ENCODE assay signal across 16 cellular contexts in the genomic region with DNA sequence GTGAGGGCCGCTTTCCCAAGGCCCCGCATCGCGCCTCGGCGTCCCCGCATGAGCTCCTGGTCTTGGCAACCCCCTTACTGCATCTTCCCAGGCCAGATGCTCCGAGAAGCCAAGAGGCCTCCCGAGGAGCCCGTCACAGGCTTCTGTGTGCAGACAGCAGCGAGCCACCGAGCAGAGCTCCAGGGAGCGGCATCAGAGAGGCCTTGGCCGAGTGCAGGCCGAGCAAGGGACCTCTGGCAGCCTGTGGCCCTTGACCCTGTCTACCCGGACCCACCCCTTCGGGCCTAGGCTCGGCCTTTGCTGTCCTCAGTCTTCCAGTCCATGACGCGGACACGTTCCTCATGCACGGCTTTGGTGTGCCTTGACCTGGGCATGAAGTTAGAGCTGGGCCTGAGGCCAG.
A peak's percentile ranks its signal among the peaks of the same experiment; 100 is the strongest.
DNase-seq lines count a peak whose midpoint lies in the region; ATAC-seq, FAIRE-seq and TF ChIP-seq lines count a peak whose summit lies in the region.
"Had no signal": no experiment of that assay in that cellular context is flagged by ENCODE, and none has a peak within 500 bp of the region (broad histone marks: within the 10 kb centered on the region; RNA-seq: fewer than 3 reads in every experiment).

No MANE protein-coding gene starts in this region.

- H2AFZ ChIP-seq in K562 (ENCODE audit: low read depth, low read length) (no peak overlapping the region), neuronal stem cell (ENCODE audit: low read length) (peak overlapping the region; percentile 68)

- H2AK5ac ChIP-seq in neuronal stem cell (ENCODE audit: low read depth, low read length): peak overlapping the region; percentile 84

- H2BK5ac ChIP-seq in neuronal stem cell (ENCODE audit: low read length): peak overlapping the region; percentile 78

- no peak overlapping the region for H4K91ac ChIP-seq in neuronal stem cell (ENCODE audit: low read depth, low read length, poor library complexity)

- H3K79me1 ChIP-seq in neuronal stem cell (ENCODE audit: low read depth, low read length): peaks cover 2% of the 10 kb centered on the region

- in situ Hi-C loops in K562 (cut with MboI): no loop called here

- peak overlapping the region; percentile 94; the same call in 1 of the 2 replicates for H3K27ac ChIP-seq in SJCRH30
- H3K27ac ChIP-seq in K562 (ENCODE audit: extremely low read depth, low read depth, low read length): no peak overlapping the region
- no peak overlapping the region for H3K27ac ChIP-seq in neuronal stem cell (replicated peaks; ENCODE audit: low read length)
- H3K27ac ChIP-seq in uterus: no peak overlapping the region
- H3K27ac ChIP-seq: C4-2B, GM23248 had no signal

- no peak for TF ChIP-seq EP300 in K562 (IDR thresholded peaks at IDR 0.05; ENCODE audit: low read length)

- H2BK12ac ChIP-seq in neuronal stem cell (ENCODE audit: low read length): peak overlapping the region; percentile 73

- peaks cover 38% of the 10 kb centered on the region for H3K4me1 ChIP-seq in SJCRH30
- H3K4me1 ChIP-seq in K562 (replicated peaks in 1 of 2; ENCODE audit: control insufficient read depth in 2 of 2, insufficient read depth in 2 of 2, low read length in 2 of 2): peaks cover 0 to 69% of the 10 kb centered on the region in 2 experiments; a peak in 2 of 5 replicates
- peaks cover 18 to 28% of the 10 kb centered on the region in 2 donors for H3K4me1 ChIP-seq in neuronal stem cell (ENCODE audit: control insufficient read depth in 2 of 2, insufficient read depth in 1 of 2, low read depth in 1 of 2, low read length in 2 of 2)
- H3K4me1 ChIP-seq in uterus: peaks cover 0 to 2% of the 10 kb centered on the region in 2 donors

- 10% methylated on average over 22 of the region's 22 CpGs for WGBS in K562 (ENCODE audit: insufficient coverage, low coverage, missing lambda C conversion rate)
- no CpG with 5 or more reads among the region's 22 CpGs for WGBS in neuronal stem cell (ENCODE audit: extremely low coverage in 2 of 2, insufficient read length in 2 of 2, insufficient replicate concordance in 1 of 2), 2 donors

- no peak for TF ChIP-seq CTCF in K562 (IDR thresholded peaks at IDR 0.05 in 2 of 3, conservative IDR thresholded peaks at IDR 0.05 in 1 of 3; ENCODE audit: insufficient read depth in 2 of 3, low read depth in 1 of 3, low read length in 3 of 3)
- TF ChIP-seq CTCF in uterus (IDR thresholded peaks at IDR 0.05): no peak

- no peak overlapping the region for H3K14ac ChIP-seq in neuronal stem cell (ENCODE audit: low read length)

- BruUV-seq in K562 (replicated peaks; lab: Mats Ljungman, UMichigan): no TSS peak

- H3K4ac ChIP-seq in neuronal stem cell (ENCODE audit: low read length): no peak overlapping the region

- peak overlapping the region; percentile 67 for H3K18ac ChIP-seq in neuronal stem cell (ENCODE audit: low read length)

- H3K4me3 ChIP-seq in SJCRH30: no peak overlapping the region
- H3K4me3 ChIP-seq in K562: no peak overlapping the region
- H3K4me3 ChIP-seq in neuronal stem cell (ENCODE audit: low read length in 2 of 2): peak overlapping the region in 1 of 2 donors; percentile 48
- no peak overlapping the region for H3K4me3 ChIP-seq in uterus
- H3K4me3 ChIP-seq: GM23248 had no signal

- FAIRE-seq in K562 (lab: Jason Lieb, UNC): no peak
- FAIRE-seq: G401.6, GM12892 had no signal

- no peak for TF ChIP-seq RAD21 in K562 (CRISPR knock-in tag; conservative IDR thresholded peaks at IDR 0.05 in 1 of 2, IDR thresholded peaks at IDR 0.05 in 1 of 2)

- H3K4me2 ChIP-seq in K562 (ENCODE audit: insufficient read depth, low read length): no peak overlapping the region
- H3K4me2 ChIP-seq in neuronal stem cell (ENCODE audit: insufficient read depth, low read length, poor library complexity, severe bottlenecking): no peak overlapping the region

- H3K9me1 ChIP-seq in K562 (ENCODE audit: control insufficient read depth, insufficient read depth, low read length): no peaks in the 10 kb centered on the region

- intact Hi-C loops in K562 (cut with micrococcal nuclease) (no loop called here), uterus (cut with DNase I; ENCODE audit: low total_unique reads) (no loop called here)

- H3K9ac ChIP-seq in K562 (ENCODE audit: insufficient read depth in 1 of 2, low read depth in 2 of 2, low read length in 2 of 2) (peak overlapping the region in 1 of 2 experiments; percentile 64; a peak in 2 of 4 replicates), neuronal stem cell (ENCODE audit: low read depth, low read length, poor library complexity) (no peak overlapping the region)
- H3K9ac ChIP-seq: GM23248 had no signal

- H3K79me2 ChIP-seq in K562 (ENCODE audit: control insufficient read depth, insufficient read depth, low read length): no peaks in the 10 kb centered on the region

- H4K20me1 ChIP-seq in K562 (replicated peaks; ENCODE audit: control insufficient read depth, insufficient read depth, low read length): peaks cover 7% of the 10 kb centered on the region; the same call in 1 of the 2 replicates

- H2BK15ac ChIP-seq in neuronal stem cell (ENCODE audit: low read length): peak overlapping the region; percentile 91

- H3K27me3 ChIP-seq in SJCRH30 (peaks cover 17% of the 10 kb centered on the region), K562 (ENCODE audit: control insufficient read depth in 2 of 2, insufficient read depth in 2 of 2, low read length in 2 of 2) (peaks cover 62 to 95% of the 10 kb centered on the region in 2 experiments), neuronal stem cell (ENCODE audit: control insufficient read depth in 3 of 3, insufficient read depth in 3 of 3, low read depth in 1 of 3, low read length in 3 of 3) (peaks cover 0 to 8% (median 3%) of the 10 kb centered on the region in 3 experiments), uterus (no peaks in the 10 kb centered on the region)

- H3K36me3 ChIP-seq in SJCRH30 (no peaks in the 10 kb centered on the region), K562 (ENCODE audit: control insufficient read depth, insufficient read depth, low read length) (no peaks in the 10 kb centered on the region), neuronal stem cell (replicated peaks in 1 of 2; ENCODE audit: control insufficient read depth in 2 of 2, insufficient read depth in 2 of 2, low read length in 2 of 2) (no peaks in the 10 kb centered on the region), uterus (no peaks in the 10 kb centered on the region)

- TF ChIP-seq POLR2A in K562 (conservative IDR thresholded peaks at IDR 0.05) (no peak), uterus (IDR thresholded peaks at IDR 0.05) (no peak)

- CTCF ChIA-PET in K562 (lab: Yijun Ruan, JAX; ENCODE audit: low intra/inter-chr PET ratio): no interaction called here

- no peak overlapping the region for H4K8ac ChIP-seq in neuronal stem cell (ENCODE audit: low read depth, low read length)

- DNase-seq in SJCRH30 (no peak), K562 (ENCODE audit: extremely low read depth in 1 of 4, low spot score in 3 of 4) (no peak), neuronal stem cell (ENCODE audit: low spot score) (no peak), NCI-H1092 (lab: John Stamatoyannopoulos, UW) (no peak), NK-92 (lab: John Stamatoyannopoulos, UW; ENCODE audit: unreplicated experiment) (no peak), uterus (no peak)
- DNase-seq: Caco-2; CD4-positive, CD25-positive, alpha-beta regulatory T cell; CD8-positive, alpha-beta T cell; DMS153; DND-41; GM23248; H9 had no signal

- H3K23ac ChIP-seq in neuronal stem cell (ENCODE audit: low read depth, low read length, poor library complexity): peak overlapping the region; percentile 69

- H3K9me3 ChIP-seq in SJCRH30 (replicated peaks) (no peaks in the 10 kb centered on the region), K562 (replicated peaks; ENCODE audit: control insufficient read depth, insufficient read depth, low read depth, low read length) (no peaks in the 10 kb centered on the region), neuronal stem cell (replicated peaks in 1 of 2; ENCODE audit: control insufficient read depth in 2 of 2, insufficient read depth in 1 of 2, low read depth in 1 of 2, low read length in 2 of 2) (no peaks in the 10 kb centered on the region), uterus (no peaks in the 10 kb centered on the region)
- H3K9me3 ChIP-seq: Caco-2 had no signal

- H2BK120ac ChIP-seq in neuronal stem cell (ENCODE audit: low read depth, low read length): no peak overlapping the region

- ATAC-seq in K562: peak; percentile 41
- ATAC-seq: CD8-positive, alpha-beta T cell had no signal

- POLR2A ChIA-PET in K562 (lab: Yijun Ruan, JAX): no interaction called here

TF ChIP-seq in K562, 482 proteins besides CTCF, POLR2A, EP300 and RAD21 (continues in another document):
- TF ChIP-seq RBM17 (IDR thresholded peaks at IDR 0.05; ENCODE audit: borderline replicate concordance, low read depth, low read length): no peak
- TF ChIP-seq, protein P1, sequence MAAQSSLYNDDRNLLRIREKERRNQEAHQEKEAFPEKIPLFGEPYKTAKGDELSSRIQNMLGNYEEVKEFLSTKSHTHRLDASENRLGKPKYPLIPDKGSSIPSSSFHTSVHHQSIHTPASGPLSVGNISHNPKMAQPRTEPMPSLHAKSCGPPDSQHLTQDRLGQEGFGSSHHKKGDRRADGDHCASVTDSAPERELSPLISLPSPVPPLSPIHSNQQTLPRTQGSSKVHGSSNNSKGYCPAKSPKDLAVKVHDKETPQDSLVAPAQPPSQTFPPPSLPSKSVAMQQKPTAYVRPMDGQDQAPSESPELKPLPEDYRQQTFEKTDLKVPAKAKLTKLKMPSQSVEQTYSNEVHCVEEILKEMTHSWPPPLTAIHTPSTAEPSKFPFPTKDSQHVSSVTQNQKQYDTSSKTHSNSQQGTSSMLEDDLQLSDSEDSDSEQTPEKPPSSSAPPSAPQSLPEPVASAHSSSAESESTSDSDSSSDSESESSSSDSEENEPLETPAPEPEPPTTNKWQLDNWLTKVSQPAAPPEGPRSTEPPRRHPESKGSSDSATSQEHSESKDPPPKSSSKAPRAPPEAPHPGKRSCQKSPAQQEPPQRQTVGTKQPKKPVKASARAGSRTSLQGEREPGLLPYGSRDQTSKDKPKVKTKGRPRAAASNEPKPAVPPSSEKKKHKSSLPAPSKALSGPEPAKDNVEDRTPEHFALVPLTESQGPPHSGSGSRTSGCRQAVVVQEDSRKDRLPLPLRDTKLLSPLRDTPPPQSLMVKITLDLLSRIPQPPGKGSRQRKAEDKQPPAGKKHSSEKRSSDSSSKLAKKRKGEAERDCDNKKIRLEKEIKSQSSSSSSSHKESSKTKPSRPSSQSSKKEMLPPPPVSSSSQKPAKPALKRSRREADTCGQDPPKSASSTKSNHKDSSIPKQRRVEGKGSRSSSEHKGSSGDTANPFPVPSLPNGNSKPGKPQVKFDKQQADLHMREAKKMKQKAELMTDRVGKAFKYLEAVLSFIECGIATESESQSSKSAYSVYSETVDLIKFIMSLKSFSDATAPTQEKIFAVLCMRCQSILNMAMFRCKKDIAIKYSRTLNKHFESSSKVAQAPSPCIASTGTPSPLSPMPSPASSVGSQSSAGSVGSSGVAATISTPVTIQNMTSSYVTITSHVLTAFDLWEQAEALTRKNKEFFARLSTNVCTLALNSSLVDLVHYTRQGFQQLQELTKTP (IDR thresholded peaks at IDR 0.05; ENCODE audit: low read depth in 1 of 2, partially characterized antibody in 2 of 2): no peak
